ENCODE assay signal across 9 cellular contexts in genomic region chr12:104573-105081, GRCh38. TPM values are rescaled to one million over a fixed set of nuclear protein-coding genes. Genes with fewer than 3 reads are reported as not detected.
A peak's percentile ranks its signal among the peaks of the same experiment; 100 is the strongest.
DNase-seq lines count a peak whose midpoint lies in the region; ATAC-seq and TF ChIP-seq lines count a peak whose summit lies in the region.
"Had no signal": no experiment of that assay in that cellular context is flagged by ENCODE, and none has a peak within 500 bp of the region (broad histone marks: within the 10 kb centered on the region; RNA-seq: fewer than 3 reads in every experiment).

No MANE protein-coding gene starts in this region.

- H3K9me3 Mint-ChIP-seq in naive thymus-derived CD4-positive, alpha-beta T cell: peaks cover 0 to 2% (median 0%) of the 10 kb centered on the region in 11 donors
- H3K9me3 Mint-ChIP-seq: dendritic cell treated with granulocyte-macrophage colony-stimulating factor and Interleukin-4, amounts not matched to agents 40 ng/mL and 50 ng/mL, for 4 days had no signal

- H3K4me3 ChIP-seq in DOHH2 (ENCODE audit: low read length): no peak overlapping the region
- no peak overlapping the region for H3K4me3 ChIP-seq in naive thymus-derived CD4-positive, alpha-beta T cell (ENCODE audit: low read length)

- peaks cover 0 to 17% (median 3%) of the 10 kb centered on the region in 5 donors for H3K27me3 Mint-ChIP-seq in naive thymus-derived CD4-positive, alpha-beta T cell

- peak overlapping the region in 2 of 9 donors; percentile 25 to 39 for H3K27ac Mint-ChIP-seq in naive thymus-derived CD4-positive, alpha-beta T cell
- H3K27ac Mint-ChIP-seq: dendritic cell treated with granulocyte-macrophage colony-stimulating factor and Interleukin-4, amounts not matched to agents 40 ng/mL and 50 ng/mL, for 4 days had no signal

- POLR2A ChIA-PET in naive thymus-derived CD4-positive, alpha-beta T cell (lab: Charles Lee): no interaction called here

- CTCF ChIA-PET in naive thymus-derived CD4-positive, alpha-beta T cell (lab: Charles Lee): no interaction called here

- H3K4me1 Mint-ChIP-seq in naive thymus-derived CD4-positive, alpha-beta T cell: peaks cover 7 to 27% (median 16%) of the 10 kb centered on the region in 7 donors

- peaks cover 54% of the 10 kb centered on the region for H3K4me1 ChIP-seq in DOHH2 (ENCODE audit: control insufficient read depth, low read length)
- H3K4me1 ChIP-seq in naive thymus-derived CD4-positive, alpha-beta T cell (ENCODE audit: control insufficient read depth in 2 of 2, insufficient read depth in 2 of 2, low read length in 2 of 2): peaks cover 0 to 8% of the 10 kb centered on the region in 2 donors

- H4K20me1 ChIP-seq in DOHH2 (ENCODE audit: control insufficient read depth, insufficient read depth, low read depth, low read length): no peaks in the 10 kb centered on the region

- no peaks in the 10 kb centered on the region for H3K36me3 Mint-ChIP-seq in naive thymus-derived CD4-positive, alpha-beta T cell

- no peak for TF ChIP-seq CTCF in DOHH2 (IDR thresholded peaks at IDR 0.05; ENCODE audit: low read depth, low read length, poor library complexity, severe bottlenecking)

- DNase-seq in NCI-H1436 treated with DMSO at 0.1 percent for 48 hours (lab: John Stamatoyannopoulos, UW): peak; percentile 80
- peak; percentile 28 for DNase-seq in UCSD-AML1 (lab: John Stamatoyannopoulos, UW; ENCODE audit: unreplicated experiment)
- peak in 7 of 9 donors; percentile 21 to 60 (median 41) for DNase-seq in naive thymus-derived CD4-positive, alpha-beta T cell
- DNase-seq in T1000 (lab: John Stamatoyannopoulos, UW): no peak
- no peak for DNase-seq in anterior cingulate cortex (lab: John Stamatoyannopoulos, UW)
- DNase-seq in AG08395 (ENCODE audit: low spot score): no peak

- peak overlapping the region in 2 of 10 donors; percentile 34 to 37 for H3K4me3 Mint-ChIP-seq in naive thymus-derived CD4-positive, alpha-beta T cell
- H3K4me3 Mint-ChIP-seq: dendritic cell treated with granulocyte-macrophage colony-stimulating factor and Interleukin-4, amounts not matched to agents 40 ng/mL and 50 ng/mL, for 4 days had no signal

- ATAC-seq in naive thymus-derived CD4-positive, alpha-beta T cell: peak; percentile 34
- ATAC-seq in GM18498 (IDR thresholded peaks at IDR 0.05; ENCODE audit: unreplicated experiment): no peak

- intact Hi-C loops in naive thymus-derived CD4-positive, alpha-beta T cell (cut with micrococcal nuclease): no loop called here

- peak overlapping the region; percentile 67 for H3K4me2 ChIP-seq in DOHH2 (ENCODE audit: low read length)

- H3K36me3 ChIP-seq in DOHH2 (ENCODE audit: control insufficient read depth, low read length): no peaks in the 10 kb centered on the region
- H3K36me3 ChIP-seq in naive thymus-derived CD4-positive, alpha-beta T cell (ENCODE audit: control insufficient read depth in 2 of 3, insufficient read depth in 3 of 3, low read length in 3 of 3): no peaks in the 10 kb centered on the region

- H3K79me2 ChIP-seq in DOHH2 (ENCODE audit: control insufficient read depth, low read length): no peaks in the 10 kb centered on the region

- no peaks in the 10 kb centered on the region for H3K9me2 ChIP-seq in DOHH2 (replicated peaks; ENCODE audit: control insufficient read depth, low read length)

- no peaks in the 10 kb centered on the region for H3K9me3 ChIP-seq in DOHH2 (ENCODE audit: control insufficient read depth, insufficient read depth, low read length)
- no peaks in the 10 kb centered on the region for H3K9me3 ChIP-seq in naive thymus-derived CD4-positive, alpha-beta T cell (ENCODE audit: control insufficient read depth in 2 of 3, low read length in 3 of 3)

- H3K27ac ChIP-seq in DOHH2 (ENCODE audit: low read depth, low read length): peak overlapping the region; percentile 52
- H3K27ac ChIP-seq in naive thymus-derived CD4-positive, alpha-beta T cell (ENCODE audit: low read depth, low read length): no peak overlapping the region

- H3F3A ChIP-seq in DOHH2 (ENCODE audit: control insufficient read depth, insufficient read depth): peaks cover 16% of the 10 kb centered on the region

- no peaks in the 10 kb centered on the region for H3K27me3 ChIP-seq in DOHH2 (ENCODE audit: control insufficient read depth, low read length)
- no peaks in the 10 kb centered on the region for H3K27me3 ChIP-seq in naive thymus-derived CD4-positive, alpha-beta T cell (ENCODE audit: control insufficient read depth in 2 of 2, insufficient read depth in 2 of 2, low read length in 2 of 2)

RNA-seq across cellular contexts. Expression of gene IQSEC3, which starts 38.1 kb away (rescaled TPM):
- 1 to 10 TPM in 4 of 5 experiments, under 1 TPM in 1; 0.36 to 5.5 (median 2.0) TPM for total RNA-seq in naive thymus-derived CD4-positive, alpha-beta T cell
- polyA plus RNA-seq in naive thymus-derived CD4-positive, alpha-beta T cell: under 1 TPM in 1 of 2 donors, not detected in 1; 0.97 TPM

Comparison
In these comparisons a context has a peak if more than half of its experiments do, and no peak if none do; other contexts are left out.
1. DNase-seq: peak in NCI-H1436 treated with DMSO at 0.1 percent for 48 hours (single experiment), UCSD-AML1 (single experiment) and naive thymus-derived CD4-positive, alpha-beta T cell (7 of 9); none in T1000 (single experiment), anterior cingulate cortex (0 of 58) and AG08395 (single experiment).